In the genomic region with DNA sequence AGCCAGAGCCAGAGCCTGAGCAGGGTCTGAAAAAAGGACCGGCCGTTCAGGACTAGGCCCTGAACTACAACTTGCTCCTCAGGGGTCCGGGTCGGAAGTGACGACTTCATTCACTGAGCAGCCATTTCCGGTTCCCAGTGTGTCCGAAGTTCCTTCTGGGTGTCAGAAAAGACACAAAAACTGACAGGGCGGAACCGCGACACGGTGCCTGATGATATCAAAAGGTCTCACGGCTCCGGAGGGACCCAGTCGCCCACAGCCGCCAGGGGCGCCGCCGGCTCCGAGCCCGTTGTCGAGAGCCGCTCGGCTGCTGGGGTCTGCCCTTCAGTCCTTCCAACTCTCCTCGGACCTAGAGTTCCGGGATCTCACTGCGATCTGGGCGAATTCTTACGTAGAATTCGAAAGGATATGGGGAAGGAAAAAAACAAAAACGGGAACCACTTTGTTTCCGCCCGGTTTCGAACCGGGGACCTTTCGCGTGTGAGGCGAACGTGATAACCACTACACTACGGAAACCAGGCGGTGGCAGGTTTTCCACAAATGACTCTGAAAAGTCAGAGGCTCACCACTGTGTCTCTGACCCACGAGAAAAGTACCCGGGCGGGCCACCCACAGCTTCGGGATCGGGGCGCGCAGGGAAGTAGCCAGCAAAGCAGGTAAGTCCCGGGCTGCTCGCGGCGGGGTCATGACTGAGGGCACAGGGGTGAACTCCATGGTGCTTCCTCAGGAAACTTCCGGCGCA, we compare ENCODE assay signal across 1 cellular context.
TF ChIP-seq lines count a peak whose summit lies in the region.

No MANE protein-coding gene starts in this region.

TF ChIP-seq in K562, 482 proteins besides CTCF, POLR2A, EP300 and RAD21 (continued from another document and continues in another):
- TF ChIP-seq, protein P1, sequence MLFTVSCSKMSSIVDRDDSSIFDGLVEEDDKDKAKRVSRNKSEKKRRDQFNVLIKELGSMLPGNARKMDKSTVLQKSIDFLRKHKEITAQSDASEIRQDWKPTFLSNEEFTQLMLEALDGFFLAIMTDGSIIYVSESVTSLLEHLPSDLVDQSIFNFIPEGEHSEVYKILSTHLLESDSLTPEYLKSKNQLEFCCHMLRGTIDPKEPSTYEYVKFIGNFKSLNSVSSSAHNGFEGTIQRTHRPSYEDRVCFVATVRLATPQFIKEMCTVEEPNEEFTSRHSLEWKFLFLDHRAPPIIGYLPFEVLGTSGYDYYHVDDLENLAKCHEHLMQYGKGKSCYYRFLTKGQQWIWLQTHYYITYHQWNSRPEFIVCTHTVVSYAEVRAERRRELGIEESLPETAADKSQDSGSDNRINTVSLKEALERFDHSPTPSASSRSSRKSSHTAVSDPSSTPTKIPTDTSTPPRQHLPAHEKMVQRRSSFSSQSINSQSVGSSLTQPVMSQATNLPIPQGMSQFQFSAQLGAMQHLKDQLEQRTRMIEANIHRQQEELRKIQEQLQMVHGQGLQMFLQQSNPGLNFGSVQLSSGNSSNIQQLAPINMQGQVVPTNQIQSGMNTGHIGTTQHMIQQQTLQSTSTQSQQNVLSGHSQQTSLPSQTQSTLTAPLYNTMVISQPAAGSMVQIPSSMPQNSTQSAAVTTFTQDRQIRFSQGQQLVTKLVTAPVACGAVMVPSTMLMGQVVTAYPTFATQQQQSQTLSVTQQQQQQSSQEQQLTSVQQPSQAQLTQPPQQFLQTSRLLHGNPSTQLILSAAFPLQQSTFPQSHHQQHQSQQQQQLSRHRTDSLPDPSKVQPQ (CRISPR knock-in tag; IDR thresholded peaks at IDR 0.05; ENCODE audit: borderline replicate concordance) = no peak
- no peak for TF ChIP-seq PPARD (CRISPR knock-in tag; IDR thresholded peaks at IDR 0.05)
- peak; percentile 93 for TF ChIP-seq HNRNPLL (IDR thresholded peaks at IDR 0.05; ENCODE audit: low read depth, low read length, poor library complexity, severe bottlenecking)
- TF ChIP-seq, protein P2, sequence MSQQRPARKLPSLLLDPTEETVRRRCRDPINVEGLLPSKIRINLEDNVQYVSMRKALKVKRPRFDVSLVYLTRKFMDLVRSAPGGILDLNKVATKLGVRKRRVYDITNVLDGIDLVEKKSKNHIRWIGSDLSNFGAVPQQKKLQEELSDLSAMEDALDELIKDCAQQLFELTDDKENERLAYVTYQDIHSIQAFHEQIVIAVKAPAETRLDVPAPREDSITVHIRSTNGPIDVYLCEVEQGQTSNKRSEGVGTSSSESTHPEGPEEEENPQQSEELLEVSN (IDR thresholded peaks at IDR 0.05; ENCODE audit: borderline replicate concordance in 1 of 2, extremely low read depth in 1 of 2, insufficient read depth in 1 of 2, insufficient read length in 1 of 2, low read depth in 1 of 2, low read length in 1 of 2, poor library complexity in 1 of 2, severe bottlenecking in 1 of 2) = no peak
- peak; percentile 100 for TF ChIP-seq POLR2H (tag; IDR thresholded peaks at IDR 0.05; ENCODE audit: low read depth)
- TF ChIP-seq, protein P3, sequence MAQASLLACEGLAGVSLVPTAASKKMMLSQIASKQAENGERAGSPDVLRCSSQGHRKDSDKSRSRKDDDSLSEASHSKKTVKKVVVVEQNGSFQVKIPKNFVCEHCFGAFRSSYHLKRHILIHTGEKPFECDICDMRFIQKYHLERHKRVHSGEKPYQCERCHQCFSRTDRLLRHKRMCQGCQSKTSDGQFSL (CRISPR knock-in tag; IDR thresholded peaks at IDR 0.05) = peak; percentile 47; the same call in 1 of the 2 replicates
- TF ChIP-seq, protein P3 (tag; IDR thresholded peaks at IDR 0.05) = no peak
- peak; percentile 21; the same call in 1 of the 2 replicates for TF ChIP-seq STAT5A (IDR thresholded peaks at IDR 0.05; ENCODE audit: borderline replicate concordance, low read length)
- TF ChIP-seq, protein P4, sequence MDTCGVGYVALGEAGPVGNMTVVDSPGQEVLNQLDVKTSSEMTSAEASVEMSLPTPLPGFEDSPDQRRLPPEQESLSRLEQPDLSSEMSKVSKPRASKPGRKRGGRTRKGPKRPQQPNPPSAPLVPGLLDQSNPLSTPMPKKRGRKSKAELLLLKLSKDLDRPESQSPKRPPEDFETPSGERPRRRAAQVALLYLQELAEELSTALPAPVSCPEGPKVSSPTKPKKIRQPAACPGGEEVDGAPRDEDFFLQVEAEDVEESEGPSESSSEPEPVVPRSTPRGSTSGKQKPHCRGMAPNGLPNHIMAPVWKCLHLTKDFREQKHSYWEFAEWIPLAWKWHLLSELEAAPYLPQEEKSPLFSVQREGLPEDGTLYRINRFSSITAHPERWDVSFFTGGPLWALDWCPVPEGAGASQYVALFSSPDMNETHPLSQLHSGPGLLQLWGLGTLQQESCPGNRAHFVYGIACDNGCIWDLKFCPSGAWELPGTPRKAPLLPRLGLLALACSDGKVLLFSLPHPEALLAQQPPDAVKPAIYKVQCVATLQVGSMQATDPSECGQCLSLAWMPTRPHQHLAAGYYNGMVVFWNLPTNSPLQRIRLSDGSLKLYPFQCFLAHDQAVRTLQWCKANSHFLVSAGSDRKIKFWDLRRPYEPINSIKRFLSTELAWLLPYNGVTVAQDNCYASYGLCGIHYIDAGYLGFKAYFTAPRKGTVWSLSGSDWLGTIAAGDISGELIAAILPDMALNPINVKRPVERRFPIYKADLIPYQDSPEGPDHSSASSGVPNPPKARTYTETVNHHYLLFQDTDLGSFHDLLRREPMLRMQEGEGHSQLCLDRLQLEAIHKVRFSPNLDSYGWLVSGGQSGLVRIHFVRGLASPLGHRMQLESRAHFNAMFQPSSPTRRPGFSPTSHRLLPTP (IDR thresholded peaks at IDR 0.05; ENCODE audit: borderline replicate concordance, extremely low read depth, insufficient read length) = peak; percentile 83
- peak; percentile 88; the same call in 1 of the 2 replicates for TF ChIP-seq MTA3 (IDR thresholded peaks at IDR 0.05; ENCODE audit: borderline replicate concordance)
- peak; percentile 96 for TF ChIP-seq XRCC5 (IDR thresholded peaks at IDR 0.05; ENCODE audit: low read depth, low read length)
- TF ChIP-seq FUS (optimal IDR thresholded peaks at IDR 0.05; ENCODE audit: low read depth, low read length) = no peak
- TF ChIP-seq STAG1 (CRISPR knock-in tag; IDR thresholded peaks at IDR 0.05; ENCODE audit: borderline replicate concordance) = peak; percentile 43; the same call in 1 of the 2 replicates
- TF ChIP-seq ZC3H11A (IDR thresholded peaks at IDR 0.05; ENCODE audit: low read depth, low read length) = 0 out of 2 replicates have a peak, but pooled peaks have one; percentile 15
- TF ChIP-seq, protein P5, sequence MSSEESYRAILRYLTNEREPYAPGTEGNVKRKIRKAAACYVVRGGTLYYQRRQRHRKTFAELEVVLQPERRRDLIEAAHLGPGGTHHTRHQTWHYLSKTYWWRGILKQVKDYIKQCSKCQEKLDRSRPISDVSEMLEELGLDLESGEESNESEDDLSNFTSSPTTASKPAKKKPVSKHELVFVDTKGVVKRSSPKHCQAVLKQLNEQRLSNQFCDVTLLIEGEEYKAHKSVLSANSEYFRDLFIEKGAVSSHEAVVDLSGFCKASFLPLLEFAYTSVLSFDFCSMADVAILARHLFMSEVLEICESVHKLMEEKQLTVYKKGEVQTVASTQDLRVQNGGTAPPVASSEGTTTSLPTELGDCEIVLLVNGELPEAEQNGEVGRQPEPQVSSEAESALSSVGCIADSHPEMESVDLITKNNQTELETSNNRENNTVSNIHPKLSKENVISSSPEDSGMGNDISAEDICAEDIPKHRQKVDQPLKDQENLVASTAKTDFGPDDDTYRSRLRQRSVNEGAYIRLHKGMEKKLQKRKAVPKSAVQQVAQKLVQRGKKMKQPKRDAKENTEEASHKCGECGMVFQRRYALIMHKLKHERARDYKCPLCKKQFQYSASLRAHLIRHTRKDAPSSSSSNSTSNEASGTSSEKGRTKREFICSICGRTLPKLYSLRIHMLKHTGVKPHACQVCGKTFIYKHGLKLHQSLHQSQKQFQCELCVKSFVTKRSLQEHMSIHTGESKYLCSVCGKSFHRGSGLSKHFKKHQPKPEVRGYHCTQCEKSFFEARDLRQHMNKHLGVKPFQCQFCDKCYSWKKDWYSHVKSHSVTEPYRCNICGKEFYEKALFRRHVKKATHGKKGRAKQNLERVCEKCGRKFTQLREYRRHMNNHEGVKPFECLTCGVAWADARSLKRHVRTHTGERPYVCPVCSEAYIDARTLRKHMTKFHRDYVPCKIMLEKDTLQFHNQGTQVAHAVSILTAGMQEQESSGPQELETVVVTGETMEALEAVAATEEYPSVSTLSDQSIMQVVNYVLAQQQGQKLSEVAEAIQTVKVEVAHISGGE (CRISPR knock-in tag; IDR thresholded peaks at IDR 0.05) = peak; percentile 78 to 95 (median 78); a peak in 4 of 6 replicates
- TF ChIP-seq, protein P6, sequence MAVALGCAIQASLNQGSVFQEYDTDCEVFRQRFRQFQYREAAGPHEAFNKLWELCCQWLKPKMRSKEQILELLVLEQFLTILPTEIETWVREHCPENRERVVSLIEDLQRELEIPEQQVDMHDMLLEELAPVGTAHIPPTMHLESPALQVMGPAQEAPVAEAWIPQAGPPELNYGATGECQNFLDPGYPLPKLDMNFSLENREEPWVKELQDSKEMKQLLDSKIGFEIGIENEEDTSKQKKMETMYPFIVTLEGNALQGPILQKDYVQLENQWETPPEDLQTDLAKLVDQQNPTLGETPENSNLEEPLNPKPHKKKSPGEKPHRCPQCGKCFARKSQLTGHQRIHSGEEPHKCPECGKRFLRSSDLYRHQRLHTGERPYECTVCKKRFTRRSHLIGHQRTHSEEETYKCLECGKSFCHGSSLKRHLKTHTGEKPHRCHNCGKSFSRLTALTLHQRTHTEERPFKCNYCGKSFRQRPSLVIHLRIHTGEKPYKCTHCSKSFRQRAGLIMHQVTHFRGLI (CRISPR knock-in tag; IDR thresholded peaks at IDR 0.05) = no peak
- TF ChIP-seq, protein P7, sequence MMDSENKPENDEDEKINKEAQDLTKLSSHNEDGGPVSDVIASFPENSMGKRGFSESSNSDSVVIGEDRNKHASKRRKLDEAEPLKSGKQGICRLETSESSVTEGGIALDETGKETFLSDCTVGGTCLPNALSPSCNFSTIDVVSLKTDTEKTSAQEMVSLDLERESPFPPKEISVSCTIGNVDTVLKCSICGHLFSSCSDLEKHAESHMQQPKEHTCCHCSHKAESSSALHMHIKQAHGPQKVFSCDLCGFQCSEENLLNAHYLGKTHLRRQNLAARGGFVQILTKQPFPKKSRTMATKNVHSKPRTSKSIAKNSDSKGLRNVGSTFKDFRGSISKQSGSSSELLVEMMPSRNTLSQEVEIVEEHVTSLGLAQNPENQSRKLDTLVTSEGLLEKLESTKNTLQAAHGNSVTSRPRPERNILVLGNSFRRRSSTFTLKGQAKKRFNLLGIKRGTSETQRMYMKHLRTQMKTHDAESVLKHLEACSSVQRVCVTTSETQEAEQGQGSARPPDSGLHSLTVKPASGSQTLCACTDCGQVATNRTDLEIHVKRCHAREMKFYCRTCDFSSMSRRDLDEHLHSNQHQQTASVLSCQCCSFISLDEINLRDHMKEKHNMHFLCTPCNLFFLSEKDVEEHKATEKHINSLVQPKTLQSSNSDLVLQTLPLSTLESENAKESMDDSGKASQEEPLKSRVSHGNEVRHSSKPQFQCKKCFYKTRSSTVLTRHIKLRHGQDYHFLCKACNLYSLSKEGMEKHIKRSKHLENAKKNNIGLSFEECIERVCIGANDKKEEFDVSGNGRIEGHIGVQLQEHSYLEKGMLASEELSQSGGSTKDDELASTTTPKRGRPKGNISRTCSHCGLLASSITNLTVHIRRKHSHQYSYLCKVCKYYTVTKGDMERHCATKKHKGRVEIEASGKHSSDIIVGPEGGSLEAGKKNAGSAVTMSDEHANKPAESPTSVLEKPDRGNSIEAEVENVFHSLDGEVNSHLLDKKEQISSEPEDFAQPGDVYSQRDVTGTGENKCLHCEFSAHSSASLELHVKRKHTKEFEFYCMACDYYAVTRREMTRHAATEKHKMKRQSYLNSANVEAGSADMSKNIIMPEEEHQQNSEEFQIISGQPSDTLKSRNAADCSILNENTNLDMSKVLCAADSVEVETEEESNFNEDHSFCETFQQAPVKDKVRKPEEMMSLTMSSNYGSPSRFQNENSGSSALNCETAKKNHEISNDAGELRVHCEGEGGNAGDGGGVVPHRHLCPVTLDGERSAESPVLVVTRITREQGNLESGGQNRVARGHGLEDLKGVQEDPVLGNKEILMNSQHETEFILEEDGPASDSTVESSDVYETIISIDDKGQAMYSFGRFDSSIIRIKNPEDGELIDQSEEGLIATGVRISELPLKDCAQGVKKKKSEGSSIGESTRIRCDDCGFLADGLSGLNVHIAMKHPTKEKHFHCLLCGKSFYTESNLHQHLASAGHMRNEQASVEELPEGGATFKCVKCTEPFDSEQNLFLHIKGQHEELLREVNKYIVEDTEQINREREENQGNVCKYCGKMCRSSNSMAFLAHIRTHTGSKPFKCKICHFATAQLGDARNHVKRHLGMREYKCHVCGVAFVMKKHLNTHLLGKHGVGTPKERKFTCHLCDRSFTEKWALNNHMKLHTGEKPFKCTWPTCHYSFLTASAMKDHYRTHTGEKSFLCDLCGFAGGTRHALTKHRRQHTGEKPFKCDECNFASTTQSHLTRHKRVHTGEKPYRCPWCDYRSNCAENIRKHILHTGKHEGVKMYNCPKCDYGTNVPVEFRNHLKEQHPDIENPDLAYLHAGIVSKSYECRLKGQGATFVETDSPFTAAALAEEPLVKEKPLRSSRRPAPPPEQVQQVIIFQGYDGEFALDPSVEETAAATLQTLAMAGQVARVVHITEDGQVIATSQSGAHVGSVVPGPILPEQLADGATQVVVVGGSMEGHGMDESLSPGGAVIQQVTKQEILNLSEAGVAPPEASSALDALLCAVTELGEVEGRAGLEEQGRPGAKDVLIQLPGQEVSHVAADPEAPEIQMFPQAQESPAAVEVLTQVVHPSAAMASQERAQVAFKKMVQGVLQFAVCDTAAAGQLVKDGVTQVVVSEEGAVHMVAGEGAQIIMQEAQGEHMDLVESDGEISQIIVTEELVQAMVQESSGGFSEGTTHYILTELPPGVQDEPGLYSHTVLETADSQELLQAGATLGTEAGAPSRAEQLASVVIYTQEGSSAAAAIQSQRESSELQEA (IDR thresholded peaks at IDR 0.05; ENCODE audit: low read depth) = peak; percentile 81
- TF ChIP-seq CBX3 (IDR thresholded peaks at IDR 0.05; ENCODE audit: borderline replicate concordance in 1 of 2, low read length in 2 of 2) = peak in 1 of 2 experiments; percentile 25; a peak in 1 of 3 replicates
- TF ChIP-seq NCOA1 (IDR thresholded peaks at IDR 0.05; ENCODE audit: low read depth) = peak; percentile 84
- TF ChIP-seq, protein P8, sequence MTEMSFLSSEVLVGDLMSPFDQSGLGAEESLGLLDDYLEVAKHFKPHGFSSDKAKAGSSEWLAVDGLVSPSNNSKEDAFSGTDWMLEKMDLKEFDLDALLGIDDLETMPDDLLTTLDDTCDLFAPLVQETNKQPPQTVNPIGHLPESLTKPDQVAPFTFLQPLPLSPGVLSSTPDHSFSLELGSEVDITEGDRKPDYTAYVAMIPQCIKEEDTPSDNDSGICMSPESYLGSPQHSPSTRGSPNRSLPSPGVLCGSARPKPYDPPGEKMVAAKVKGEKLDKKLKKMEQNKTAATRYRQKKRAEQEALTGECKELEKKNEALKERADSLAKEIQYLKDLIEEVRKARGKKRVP (CRISPR knock-in tag; IDR thresholded peaks at IDR 0.05) = no peak; the same call in 1 of the 2 replicates
- TF ChIP-seq ZNF586 (CRISPR knock-in tag; conservative IDR thresholded peaks at IDR 0.05) = 0 out of 2 replicates have a peak, but pooled peaks have one; percentile 30
- no peak for TF ChIP-seq ZNF165 (CRISPR knock-in tag; IDR thresholded peaks at IDR 0.05; ENCODE audit: borderline replicate concordance)
- no peak for TF ChIP-seq ZNF436 (CRISPR knock-in tag; IDR thresholded peaks at IDR 0.05)
